8 cellular contexts compared by ENCODE assay signal in genomic region chr15:98727115-98728040, GRCh38.
A peak's percentile ranks its signal among the peaks of the same experiment; 100 is the strongest.
DNase-seq lines count a peak whose midpoint lies in the region; ATAC-seq and TF ChIP-seq lines count a peak whose summit lies in the region.

No MANE protein-coding gene starts in this region.

- peak; percentile 93 for DNase-seq in HCEC 1CT
- DNase-seq in brain microvascular endothelial cell, result peak; percentile 95
- DNase-seq in iPS-NIHi11 (ENCODE audit: low spot score), result peak; percentile 86
- peak; percentile 66 for DNase-seq in smooth muscle cell (lab: John Stamatoyannopoulos, UW; ENCODE audit: unreplicated experiment)
- DNase-seq in UCSD-AML1 (lab: John Stamatoyannopoulos, UW; ENCODE audit: unreplicated experiment), result no peak
- DNase-seq in NCI-H774 (lab: John Stamatoyannopoulos, UW), result no peak

- WGBS in smooth muscle cell (ENCODE audit: low lambda C conversion rate), result 5% methylated on average over 20 of the region's 20 CpGs

- H2AFZ ChIP-seq in smooth muscle cell (ENCODE audit: low read depth), result no peak overlapping the region

- no peaks in the 10 kb centered on the region for H3K9me3 ChIP-seq in smooth muscle cell (replicated peaks; ENCODE audit: low read depth)

- in situ Hi-C loops in brain microvascular endothelial cell (cut with HindIII; ENCODE audit: low pct_ligation_motif_present, low sequenced_read_pairs), result no loop called here

- H3K27me3 ChIP-seq in brain microvascular endothelial cell (replicated peaks), result no peaks in the 10 kb centered on the region
- no peaks in the 10 kb centered on the region for H3K27me3 ChIP-seq in smooth muscle cell (ENCODE audit: low read depth)

- H3K9ac ChIP-seq in smooth muscle cell (ENCODE audit: low read depth), result peak overlapping the region; percentile 77

- peaks cover 78% of the 10 kb centered on the region for H3K79me2 ChIP-seq in smooth muscle cell (ENCODE audit: low read depth)

- H3F3A ChIP-seq in smooth muscle cell (ENCODE audit: low read depth), result peaks cover 31% of the 10 kb centered on the region

- no peak for ATAC-seq in HG03095 (IDR thresholded peaks at IDR 0.05; ENCODE audit: unreplicated experiment)
- ATAC-seq in HG02588 (IDR thresholded peaks at IDR 0.05; ENCODE audit: unreplicated experiment), result no peak

- H3K4me1 ChIP-seq in smooth muscle cell (ENCODE audit: low read depth), result peaks cover 63% of the 10 kb centered on the region

- peaks cover 30% of the 10 kb centered on the region for H4K20me1 ChIP-seq in smooth muscle cell (ENCODE audit: low read depth)

- H3K4me2 ChIP-seq in smooth muscle cell, result peak overlapping the region; percentile 77

- peak overlapping the region; percentile 86 for H3K27ac ChIP-seq in brain microvascular endothelial cell
- peak overlapping the region; percentile 98 for H3K27ac ChIP-seq in smooth muscle cell (ENCODE audit: low read depth)

- H3K4me3 ChIP-seq in brain microvascular endothelial cell (ENCODE audit: low read depth, low read length), result no peak overlapping the region
- H3K4me3 ChIP-seq in smooth muscle cell, result no peak overlapping the region

- H3K36me3 ChIP-seq in brain microvascular endothelial cell (replicated peaks), result no peaks in the 10 kb centered on the region
- no peaks in the 10 kb centered on the region for H3K36me3 ChIP-seq in smooth muscle cell (ENCODE audit: low read depth)

- TF ChIP-seq CTCF in brain microvascular endothelial cell (IDR thresholded peaks at IDR 0.05; ENCODE audit: low read depth, low read length, missing control alignments) (no peak), smooth muscle cell (IDR thresholded peaks at IDR 0.05; ENCODE audit: borderline replicate concordance, insufficient read depth, poor library complexity, severe bottlenecking) (no peak)

Comparison
In these comparisons a context has a peak if more than half of its experiments do, and no peak if none do; other contexts are left out.
1. DNase-seq: peak in HCEC 1CT (single experiment), brain microvascular endothelial cell (single experiment), iPS-NIHi11 (single experiment) and smooth muscle cell (single experiment); none in UCSD-AML1 (single experiment) and NCI-H774 (single experiment).